In the genomic region with DNA sequence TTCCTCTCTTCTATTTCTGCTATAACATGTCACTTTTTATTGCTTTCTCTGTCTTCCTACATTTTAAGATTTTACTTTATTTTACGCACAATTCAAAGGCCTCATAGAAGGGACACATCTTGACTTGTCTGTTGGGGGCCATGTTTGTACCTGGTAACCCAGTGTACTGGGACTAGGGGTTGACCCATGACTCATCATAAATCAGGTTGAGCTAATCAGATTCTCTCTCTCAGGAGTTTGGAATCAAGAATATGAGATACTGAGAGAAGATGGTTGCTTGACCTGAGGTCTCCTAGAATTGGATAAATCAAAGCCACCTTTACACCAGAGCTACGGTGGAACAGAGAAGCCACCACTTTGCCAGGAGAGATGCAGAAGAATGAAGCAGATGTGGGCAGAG, we compare ENCODE assay signal across 23 cellular contexts.
A peak's percentile ranks its signal among the peaks of the same experiment; 100 is the strongest.
DNase-seq lines count a peak whose midpoint lies in the region; ATAC-seq and TF ChIP-seq lines count a peak whose summit lies in the region.
"Had no signal": no experiment of that assay in that cellular context is flagged by ENCODE, and none has a peak within 500 bp of the region (broad histone marks: within the 10 kb centered on the region; RNA-seq: fewer than 3 reads in every experiment).

No MANE protein-coding gene starts in this region.

- POLR2A ChIA-PET in IMR-90 (lab: Charles Lee; ENCODE audit: unreplicated experiment) = no interaction called here

- H3K36me3 ChIP-seq in IMR-90 (ENCODE audit: control insufficient read depth, insufficient read depth, low read length) (no peaks in the 10 kb centered on the region), uterus (no peaks in the 10 kb centered on the region)
- H3K36me3 ChIP-seq: BLaER1 treated with 17β-estradiol and CSF1 and Interleukin-3, amounts not matched to agents 10 nM and 100 nM had no signal

- H2AFZ ChIP-seq in IMR-90 (replicated peaks; ENCODE audit: low read length, poor library complexity) = no peak overlapping the region

- H4K91ac ChIP-seq in IMR-90 (ENCODE audit: insufficient read depth, low read depth, low read length) = no peak overlapping the region

- H4K20me1 ChIP-seq in IMR-90 (ENCODE audit: insufficient read depth, low read length) = no peaks in the 10 kb centered on the region
- H4K20me1 ChIP-seq: BLaER1 treated with 17β-estradiol and CSF1 and Interleukin-3, amounts not matched to agents 10 nM and 100 nM had no signal

- no peak for TF ChIP-seq RAD21 in IMR-90 (IDR thresholded peaks at IDR 0.05; ENCODE audit: low read length)

- no peak overlapping the region for H2BK15ac ChIP-seq in IMR-90 (ENCODE audit: low read depth, low read length)

- no CpG with 5 or more reads among the region's 2 CpGs for WGBS in IMR-90 (ENCODE audit: extremely low coverage in 2 of 2, insufficient read length in 1 of 2), 2 experiments

- peaks cover 12% of the 10 kb centered on the region for H3K4me1 Mint-ChIP-seq in activated naive CD4-positive, alpha-beta T cell treated with anti-CD3 and anti-CD28 coated beads, Interleukin-2, amount 50 U/mL, for 24 hours
- peaks cover 14% of the 10 kb centered on the region for H3K4me1 Mint-ChIP-seq in stimulated activated effector memory CD8-positive, alpha-beta T cell treated with anti-CD3 and anti-CD28 coated beads, Interleukin-12 subunit alpha, Interleukin-12 subunit beta, amount 100 ng/mL, for 72 hours
- H3K4me1 Mint-ChIP-seq: B cell had no signal

- no peak overlapping the region for H3K4me3 Mint-ChIP-seq in activated naive CD4-positive, alpha-beta T cell treated with anti-CD3 and anti-CD28 coated beads, Interleukin-2, amount 50 U/mL, for 24 hours
- no peak overlapping the region for H3K4me3 Mint-ChIP-seq in stimulated activated effector memory CD8-positive, alpha-beta T cell treated with anti-CD3 and anti-CD28 coated beads, Interleukin-12 subunit alpha, Interleukin-12 subunit beta, amount 100 ng/mL, for 72 hours
- H3K4me3 Mint-ChIP-seq: B cell; CD4-positive, alpha-beta T cell; CD8-positive, alpha-beta T cell had no signal

- H3K27me3 ChIP-seq in IMR-90 (ENCODE audit: control insufficient read depth, insufficient read depth, low read length) (peaks cover 15% of the 10 kb centered on the region), uterus (no peaks in the 10 kb centered on the region)
- H3K27me3 ChIP-seq: BLaER1 treated with 17β-estradiol and CSF1 and Interleukin-3, amounts not matched to agents 10 nM and 100 nM had no signal

- no peak for DNase-seq in activated naive CD4-positive, alpha-beta T cell treated with anti-CD3 and anti-CD28 coated beads, Interleukin-2, amount 50 U/mL, for 72 hours (ENCODE audit: low spot score in 2 of 2)
- DNase-seq in IMR-90 (no peak), uterus (no peak), COLO829 (ENCODE audit: low spot score) (no peak)
- no peak for DNase-seq in stimulated activated effector memory CD8-positive, alpha-beta T cell treated with anti-CD3 and anti-CD28 coated beads, Interleukin-12 subunit alpha, Interleukin-12 subunit beta, amount 100 ng/mL, for 72 hours (ENCODE audit: low spot score in 2 of 2)
- DNase-seq: AML-193; CD4-positive, alpha-beta T cell; CD8-positive, alpha-beta T cell; COR-L47; DMS 273 treated with DMSO at 0.1 percent for 48 hours; DMS153; DMS53; DMS79; DND-41; EL; GDM1 had no signal

- no peaks in the 10 kb centered on the region for H3K4me1 ChIP-seq in IMR-90 (ENCODE audit: control insufficient read depth, insufficient read depth, low read length)
- H3K4me1 ChIP-seq in uterus = no peaks in the 10 kb centered on the region
- H3K4me1 ChIP-seq: A549; BLaER1 treated with 17β-estradiol and CSF1 and Interleukin-3, amounts not matched to agents 10 nM and 100 nM had no signal

- no peaks in the 10 kb centered on the region for H3K36me3 Mint-ChIP-seq in activated naive CD4-positive, alpha-beta T cell treated with anti-CD3 and anti-CD28 coated beads, Interleukin-2, amount 50 U/mL, for 24 hours
- H3K36me3 Mint-ChIP-seq in activated naive CD4-positive, alpha-beta T cell treated with anti-CD3 and anti-CD28 coated beads, Interleukin-2, amount 50 U/mL, for 72 hours = no peaks in the 10 kb centered on the region
- H3K36me3 Mint-ChIP-seq in stimulated activated effector memory CD8-positive, alpha-beta T cell treated with anti-CD3 and anti-CD28 coated beads, Interleukin-12 subunit alpha, Interleukin-12 subunit beta, amount 100 ng/mL, for 72 hours = peaks cover 4% of the 10 kb centered on the region
- H3K36me3 Mint-ChIP-seq: CD8-positive, alpha-beta T cell had no signal

- dilution Hi-C loops in IMR-90 (cut with HindIII; ENCODE audit: low sequenced_read_pairs, unreplicated experiment) = no loop called here

- H3K23ac ChIP-seq in IMR-90 (ENCODE audit: low read depth, low read length) = no peak overlapping the region

- in situ Hi-C loops in IMR-90 (cut with MboI; ENCODE audit: low sequenced_read_pairs) = no loop called here

- no peaks in the 10 kb centered on the region for H3K9me1 ChIP-seq in IMR-90 (ENCODE audit: insufficient read depth, low read length)

- no peak for ATAC-seq in activated naive CD4-positive, alpha-beta T cell treated with anti-CD3 and anti-CD28 coated beads, Interleukin-2, amount 50 U/mL, for 72 hours
- ATAC-seq in IMR-90 (ENCODE audit: low read depth) = no peak
- ATAC-seq in stimulated activated effector memory CD8-positive, alpha-beta T cell treated with anti-CD3 and anti-CD28 coated beads, Interleukin-12 subunit alpha, Interleukin-12 subunit beta, amount 100 ng/mL, for 72 hours = no peak
- ATAC-seq: A549; CD8-positive, alpha-beta T cell; GM12878 had no signal

- no peak overlapping the region for H2BK120ac ChIP-seq in IMR-90 (ENCODE audit: low read depth, low read length)

- H3K4me3 ChIP-seq in IMR-90 (ENCODE audit: insufficient read depth, low read depth, low read length) = no peak overlapping the region
- H3K4me3 ChIP-seq in uterus = no peak overlapping the region
- H3K4me3 ChIP-seq: A549; BLaER1 treated with 17β-estradiol and CSF1 and Interleukin-3, amounts not matched to agents 10 nM and 100 nM; GM12878 had no signal

- no peaks in the 10 kb centered on the region for H3K79me1 ChIP-seq in IMR-90 (ENCODE audit: low read depth in 1 of 2, low read length in 2 of 2)

- no peak overlapping the region for H3K9ac ChIP-seq in IMR-90 (ENCODE audit: low read depth, low read length)
- H3K9ac ChIP-seq: BLaER1 treated with 17β-estradiol and CSF1 and Interleukin-3, amounts not matched to agents 10 nM and 100 nM had no signal

- no peak overlapping the region for H3K14ac ChIP-seq in IMR-90 (replicated peaks; ENCODE audit: low read depth, low read length)

- H3K27ac Mint-ChIP-seq in activated naive CD4-positive, alpha-beta T cell treated with anti-CD3 and anti-CD28 coated beads, Interleukin-2, amount 50 U/mL, for 24 hours = peak overlapping the region; percentile 48
- peak overlapping the region in 1 of 2 donors; percentile 17 for H3K27ac Mint-ChIP-seq in activated naive CD4-positive, alpha-beta T cell treated with anti-CD3 and anti-CD28 coated beads, Interleukin-2, amount 50 U/mL, for 72 hours
- H3K27ac Mint-ChIP-seq in stimulated activated effector memory CD8-positive, alpha-beta T cell treated with anti-CD3 and anti-CD28 coated beads, Interleukin-12 subunit alpha, Interleukin-12 subunit beta, amount 100 ng/mL, for 72 hours = peak overlapping the region; percentile 8
- H3K27ac Mint-ChIP-seq: B cell; CD4-positive, alpha-beta T cell; CD8-positive, alpha-beta T cell had no signal

- H3K56ac ChIP-seq in IMR-90 (ENCODE audit: extremely low read depth, insufficient read depth, low read length) = no peak overlapping the region

- H3K9me3 Mint-ChIP-seq in activated naive CD4-positive, alpha-beta T cell treated with anti-CD3 and anti-CD28 coated beads, Interleukin-2, amount 50 U/mL, for 24 hours = no peaks in the 10 kb centered on the region
- no peaks in the 10 kb centered on the region for H3K9me3 Mint-ChIP-seq in activated naive CD4-positive, alpha-beta T cell treated with anti-CD3 and anti-CD28 coated beads, Interleukin-2, amount 50 U/mL, for 72 hours
- H3K9me3 Mint-ChIP-seq in stimulated activated effector memory CD8-positive, alpha-beta T cell treated with anti-CD3 and anti-CD28 coated beads, Interleukin-12 subunit alpha, Interleukin-12 subunit beta, amount 100 ng/mL, for 72 hours = no peaks in the 10 kb centered on the region
- H3K9me3 Mint-ChIP-seq: CD4-positive, alpha-beta T cell; CD8-positive, alpha-beta T cell had no signal

- no TSS peak for BruUV-seq in IMR-90 (replicated peaks; lab: Mats Ljungman, UMichigan)

- H3K27ac ChIP-seq in IMR-90 (ENCODE audit: insufficient read depth, low read length) (no peak overlapping the region), uterus (no peak overlapping the region)
- H3K27ac ChIP-seq: 22Rv1; A549; BLaER1 treated with 17β-estradiol and CSF1 and Interleukin-3, amounts not matched to agents 10 nM and 100 nM; C4-2B had no signal

- intact Hi-C loops in IMR-90 (cut with micrococcal nuclease) = no loop called here
- intact Hi-C loops in uterus (cut with DNase I; ENCODE audit: low total_unique reads) = no loop called here

- no peak overlapping the region for H3K4ac ChIP-seq in IMR-90 (ENCODE audit: low read depth, low read length)

- no peak overlapping the region for H3K18ac ChIP-seq in IMR-90 (ENCODE audit: low read depth, low read length)

- no peak overlapping the region for H2BK5ac ChIP-seq in IMR-90 (ENCODE audit: low read depth, low read length, poor library complexity, severe bottlenecking)

- no peak overlapping the region for H2AK5ac ChIP-seq in IMR-90 (ENCODE audit: low read depth, low read length)

- no peak overlapping the region for H2AK9ac ChIP-seq in IMR-90 (replicated peaks; ENCODE audit: low read depth, low read length, poor library complexity)

- TF ChIP-seq CTCF in IMR-90 (conservative IDR thresholded peaks at IDR 0.05; ENCODE audit: low read depth, low read length) (no peak), uterus (IDR thresholded peaks at IDR 0.05) (no peak)

- no peak for TF ChIP-seq POLR2A in IMR-90 (IDR thresholded peaks at IDR 0.05; ENCODE audit: low read depth, low read length)
- no peak for TF ChIP-seq POLR2A in uterus (IDR thresholded peaks at IDR 0.05)

- no peak overlapping the region for H4K8ac ChIP-seq in IMR-90 (ENCODE audit: low read depth in 2 of 2, low read length in 2 of 2)

- CTCF ChIA-PET in IMR-90 (lab: Yijun Ruan, JAX) = interaction anchor here (0.6 kb wide), 1 partner anchor 522 kb away, joined by 3 read pairs; no protein-coding TSS in a partner anchor

- no peak overlapping the region for H2BK20ac ChIP-seq in IMR-90 (ENCODE audit: low read depth, low read length)

- H3K4me2 ChIP-seq in IMR-90 (ENCODE audit: low read depth, low read length) = no peak overlapping the region
- H3K4me2 ChIP-seq: A549; BLaER1 treated with 17β-estradiol and CSF1 and Interleukin-3, amounts not matched to agents 10 nM and 100 nM had no signal

- H3K27me3 Mint-ChIP-seq in activated naive CD4-positive, alpha-beta T cell treated with anti-CD3 and anti-CD28 coated beads, Interleukin-2, amount 50 U/mL, for 24 hours = no peaks in the 10 kb centered on the region
- H3K27me3 Mint-ChIP-seq: B cell; CD4-positive, alpha-beta T cell had no signal

- H4K5ac ChIP-seq in IMR-90 (ENCODE audit: low read depth, low read length) = no peak overlapping the region

- H3K9me3 ChIP-seq in IMR-90 (ENCODE audit: control insufficient read depth, insufficient read depth, low read length) = no peaks in the 10 kb centered on the region
- no peaks in the 10 kb centered on the region for H3K9me3 ChIP-seq in uterus
- H3K9me3 ChIP-seq: A549; BLaER1 treated with 17β-estradiol and CSF1 and Interleukin-3, amounts not matched to agents 10 nM and 100 nM had no signal
